13 cellular contexts compared by ENCODE assay signal in the genomic region with DNA sequence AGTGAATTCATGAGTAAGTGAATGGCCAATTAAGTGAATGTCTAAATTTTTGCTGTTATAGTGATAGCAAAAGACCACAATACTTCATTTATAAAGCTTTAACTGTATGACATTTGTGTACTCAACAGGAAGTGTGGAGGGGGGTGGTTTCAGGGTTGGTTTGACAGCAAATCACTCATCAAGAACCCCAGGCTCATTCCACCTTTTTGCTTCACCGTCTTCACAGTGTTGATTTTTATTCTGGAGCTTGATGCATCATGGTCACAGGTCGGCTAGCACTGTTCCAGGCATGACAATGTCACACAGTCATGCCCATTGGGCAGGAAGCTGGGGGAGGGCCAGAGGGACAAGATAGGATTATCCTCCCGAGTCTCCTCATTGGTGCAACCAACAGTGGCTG.
A peak's percentile ranks its signal among the peaks of the same experiment; 100 is the strongest.
DNase-seq lines count a peak whose midpoint lies in the region; ATAC-seq and TF ChIP-seq lines count a peak whose summit lies in the region.
"Had no signal": no experiment of that assay in that cellular context is flagged by ENCODE, and none has a peak within 500 bp of the region (broad histone marks: within the 10 kb centered on the region; RNA-seq: fewer than 3 reads in every experiment).

No MANE protein-coding gene starts in this region.

- H3K4me1 Mint-ChIP-seq in activated CD8-positive, alpha-beta T cell treated with anti-CD3 and anti-CD28 coated beads for 36 hours (ENCODE audit: low read depth): peaks cover 25% of the 10 kb centered on the region

- no peaks in the 10 kb centered on the region for H3K27me3 ChIP-seq in BLaER1

- H3K27ac Mint-ChIP-seq in activated CD8-positive, alpha-beta T cell treated with anti-CD3 and anti-CD28 coated beads for 36 hours: no peak overlapping the region

- H3K36me3 ChIP-seq in BLaER1: no peaks in the 10 kb centered on the region
- H3K36me3 ChIP-seq: esophagus muscularis mucosa had no signal

- H3K4me3 ChIP-seq in BLaER1: no peak overlapping the region
- H3K4me3 ChIP-seq: esophagus muscularis mucosa, psoas muscle had no signal

- no peaks in the 10 kb centered on the region for H3K9me3 Mint-ChIP-seq in activated CD8-positive, alpha-beta T cell treated with anti-CD3 and anti-CD28 coated beads for 36 hours

- no peaks in the 10 kb centered on the region for H3K36me3 Mint-ChIP-seq in activated CD8-positive, alpha-beta T cell treated with anti-CD3 and anti-CD28 coated beads for 36 hours (ENCODE audit: low read depth)

- TF ChIP-seq CTCF in GM20000 (IDR thresholded peaks at IDR 0.05; ENCODE audit: extremely low read depth, missing control alignments): no peak
- TF ChIP-seq CTCF in activated CD8-positive, alpha-beta T cell treated with anti-CD3 and anti-CD28 coated beads for 36 hours (IDR thresholded peaks at IDR 0.05): no peak

- 0 out of 2 replicates have a peak overlapping the region, but pooled peaks have one; percentile 18 for H3K9ac ChIP-seq in BLaER1

- H3K4me2 ChIP-seq in BLaER1: peak overlapping the region; percentile 95

- CTCF ChIA-PET in activated CD8-positive, alpha-beta T cell treated with anti-CD3 and anti-CD28 coated beads for 36 hours (lab: Charles Lee): interaction anchor here (0.8 kb wide), 1 partner anchor 31 kb away, joined by 3 read pairs; no protein-coding TSS in a partner anchor

- no peak overlapping the region for H3K4me3 Mint-ChIP-seq in activated CD8-positive, alpha-beta T cell treated with anti-CD3 and anti-CD28 coated beads for 36 hours

- H3K4me1 ChIP-seq in BLaER1: peaks cover 82% of the 10 kb centered on the region
- H3K4me1 ChIP-seq: psoas muscle had no signal

- no peaks in the 10 kb centered on the region for H4K20me1 ChIP-seq in BLaER1

- peak overlapping the region; percentile 55; the same call in 1 of the 2 replicates for H3K27ac ChIP-seq in BLaER1
- H3K27ac ChIP-seq: esophagus muscularis mucosa, psoas muscle had no signal

- no peaks in the 10 kb centered on the region for H3K9me3 ChIP-seq in BLaER1
- H3K9me3 ChIP-seq: esophagus muscularis mucosa, psoas muscle had no signal

- POLR2A ChIA-PET in activated CD8-positive, alpha-beta T cell treated with anti-CD3 and anti-CD28 coated beads for 36 hours (lab: Charles Lee): interaction anchor here (0.8 kb wide), 1 partner anchor 139 kb away, joined by 3 read pairs; no protein-coding TSS in a partner anchor

- peak; percentile 52 for DNase-seq in GM20000 (ENCODE audit: low spot score)
- peak; percentile 67 for DNase-seq in activated CD8-positive, alpha-beta T cell treated with anti-CD3 and anti-CD28 coated beads for 36 hours
- peak; percentile 53 for DNase-seq in germinal center (ENCODE audit: low spot score)
- DNase-seq in activated gamma-delta T cell treated with Interleukin-2 at 50 U/mL for 16 hours: no peak
- DNase-seq in Right ventricle myocardium superior: no peak
- DNase-seq in pons (ENCODE audit: low spot score): no peak
- DNase-seq: central memory CD4-positive, alpha-beta T cell; NCI-H446; T-helper 9 cell had no signal

- ATAC-seq in activated CD8-positive, alpha-beta T cell treated with anti-CD3 and anti-CD28 coated beads for 36 hours: peak; percentile 81
- ATAC-seq in Right ventricle myocardium superior (ENCODE audit: poor library complexity): no peak
- ATAC-seq in HG02588 (IDR thresholded peaks at IDR 0.05; ENCODE audit: unreplicated experiment): no peak
- ATAC-seq: psoas muscle had no signal

- peaks cover 5% of the 10 kb centered on the region for H3K27me3 Mint-ChIP-seq in activated CD8-positive, alpha-beta T cell treated with anti-CD3 and anti-CD28 coated beads for 36 hours

- intact Hi-C loops in activated CD8-positive, alpha-beta T cell treated with anti-CD3 and anti-CD28 coated beads for 36 hours (cut with micrococcal nuclease): no loop called here
- intact Hi-C loops in Right ventricle myocardium superior (cut with DNase I): no loop called here

Comparison
In these comparisons a context has a peak if more than half of its experiments do, and no peak if none do; other contexts are left out.
1. DNase-seq: peak in GM20000 (single experiment), activated CD8-positive, alpha-beta T cell treated with anti-CD3 and anti-CD28 coated beads for 36 hours (single experiment) and germinal center (single experiment); none in activated gamma-delta T cell treated with Interleukin-2 at 50 U/mL for 16 hours (single experiment), Right ventricle myocardium superior (single experiment) and pons (single experiment).